ENCODE assay signal across 11 cellular contexts in the genomic region with DNA sequence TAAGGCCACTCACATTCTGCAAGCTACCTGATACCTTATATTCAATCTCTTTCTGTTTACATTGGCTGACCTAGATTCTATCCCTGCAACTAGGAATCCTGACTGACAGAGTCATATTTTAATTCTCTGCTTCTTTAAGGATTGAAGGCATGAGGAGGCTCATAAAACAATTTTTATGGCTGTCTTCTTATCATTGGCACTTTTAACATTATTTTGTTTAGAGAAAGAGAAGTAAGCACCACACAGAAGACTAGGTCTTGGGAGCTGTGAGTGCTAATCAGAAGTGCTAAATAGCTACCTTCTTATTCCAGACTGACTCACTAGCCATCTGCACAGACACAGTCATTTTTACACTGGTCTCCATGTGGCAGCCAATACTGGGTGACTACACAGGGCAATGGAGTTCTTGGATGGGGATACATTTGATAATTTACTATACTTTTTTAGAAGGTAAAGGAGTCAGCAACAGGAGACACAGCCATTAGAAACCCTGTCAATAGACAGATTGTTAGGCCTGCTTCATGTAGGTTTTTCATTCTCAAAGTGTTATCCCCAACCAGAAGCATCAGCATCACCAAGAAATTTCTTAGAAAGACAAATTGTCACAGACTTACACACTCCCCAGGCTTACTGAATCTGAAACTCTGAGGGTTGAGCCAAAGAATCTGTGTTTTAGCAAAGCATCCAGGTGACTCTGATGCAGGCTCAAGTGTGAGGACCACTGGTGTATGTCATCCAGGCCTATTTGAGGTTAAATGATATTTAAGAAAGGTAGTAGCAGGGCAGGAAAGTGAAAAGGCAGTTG.
A peak's percentile ranks its signal among the peaks of the same experiment; 100 is the strongest.
DNase-seq lines count a peak whose midpoint lies in the region; ATAC-seq, FAIRE-seq and TF ChIP-seq lines count a peak whose summit lies in the region.
"Had no signal": no experiment of that assay in that cellular context is flagged by ENCODE, and none has a peak within 500 bp of the region (broad histone marks: within the 10 kb centered on the region; RNA-seq: fewer than 3 reads in every experiment).

No MANE protein-coding gene starts in this region.

- peaks cover 31% of the 10 kb centered on the region for H3K4me1 Mint-ChIP-seq in activated CD4-positive, alpha-beta memory T cell treated with anti-CD3 and anti-CD28 coated beads for 36 hours (ENCODE audit: low read depth)

- H3K27me3 Mint-ChIP-seq in activated CD4-positive, alpha-beta memory T cell treated with anti-CD3 and anti-CD28 coated beads for 36 hours, result no peaks in the 10 kb centered on the region
- H3K27me3 Mint-ChIP-seq: CD4-positive, alpha-beta T cell had no signal

- CTCF ChIA-PET in activated CD4-positive, alpha-beta memory T cell treated with anti-CD3 and anti-CD28 coated beads for 36 hours (lab: Charles Lee), result interaction anchor here (0.7 to 1.7 kb wide), 5 partner anchors 24 to 324 kb away, joined by 3 to 6 read pairs (median 4); a partner anchor contains a TSS

- no peaks in the 10 kb centered on the region for H3K36me3 Mint-ChIP-seq in activated CD4-positive, alpha-beta memory T cell treated with anti-CD3 and anti-CD28 coated beads for 36 hours

- no peak for TF ChIP-seq CTCF in AG10803 (conservative IDR thresholded peaks at IDR 0.05; ENCODE audit: low read length)

- intact Hi-C loops in activated CD4-positive, alpha-beta memory T cell treated with anti-CD3 and anti-CD28 coated beads for 36 hours (cut with micrococcal nuclease), result loop anchor here (1.0 to 5.0 kb wide), 9 partner anchors 9 to 324 kb away; no protein-coding TSS in a partner anchor

- no peak for TF ChIP-seq POLR2A in GM12892 (IDR thresholded peaks at IDR 0.05; ENCODE audit: low read depth, low read length)

- H3K4me3 ChIP-seq in AG10803 (ENCODE audit: low read length), result no peak overlapping the region
- H3K4me3 ChIP-seq: dorsolateral prefrontal cortex had no signal

- no peaks in the 10 kb centered on the region for H3K9me3 Mint-ChIP-seq in activated CD4-positive, alpha-beta memory T cell treated with anti-CD3 and anti-CD28 coated beads for 36 hours
- H3K9me3 Mint-ChIP-seq: CD4-positive, alpha-beta T cell had no signal

- no peak for ATAC-seq in GM19452 (IDR thresholded peaks at IDR 0.05; ENCODE audit: unreplicated experiment)
- ATAC-seq: sciatic nerve had no signal

- peak overlapping the region; percentile 66 for H3K27ac Mint-ChIP-seq in activated CD4-positive, alpha-beta memory T cell treated with anti-CD3 and anti-CD28 coated beads for 36 hours
- H3K27ac Mint-ChIP-seq: CD4-positive, alpha-beta T cell had no signal

- H3K4me3 Mint-ChIP-seq in activated CD4-positive, alpha-beta memory T cell treated with anti-CD3 and anti-CD28 coated beads for 36 hours, result no peak overlapping the region
- H3K4me3 Mint-ChIP-seq: CD4-positive, alpha-beta T cell had no signal

- FAIRE-seq in GM12892 (lab: Jason Lieb, UNC), result no peak

- POLR2A ChIA-PET in activated CD4-positive, alpha-beta memory T cell treated with anti-CD3 and anti-CD28 coated beads for 36 hours (lab: Charles Lee), result interaction anchor here (0.8 to 1.0 kb wide), 2 partner anchors 19 to 24 kb away, joined by 3 read pairs; no protein-coding TSS in a partner anchor

- DNase-seq in AG10803 (ENCODE audit: low read depth) (peak; percentile 13), EH (ENCODE audit: low read depth) (peak; percentile 66), iris pigment epithelial cell (ENCODE audit: low read depth) (peak; percentile 30), SW480 (ENCODE audit: low spot score) (no peak), GM12892 (ENCODE audit: insufficient read length) (no peak)
- peak; percentile 50 for DNase-seq in activated CD4-positive, alpha-beta memory T cell treated with anti-CD3 and anti-CD28 coated beads for 36 hours
- DNase-seq: CD4-positive, alpha-beta T cell; kidney glomerular epithelial cell had no signal

Comparison
In these comparisons a context has a peak if more than half of its experiments do, and no peak if none do; other contexts are left out.
1. DNase-seq: peak in AG10803 (single experiment), EH (single experiment), activated CD4-positive, alpha-beta memory T cell treated with anti-CD3 and anti-CD28 coated beads for 36 hours (single experiment) and iris pigment epithelial cell (single experiment); none in SW480 (single experiment) and GM12892 (single experiment).